Comparison of ENCODE assay signal across 8 cellular contexts in the genomic region with DNA sequence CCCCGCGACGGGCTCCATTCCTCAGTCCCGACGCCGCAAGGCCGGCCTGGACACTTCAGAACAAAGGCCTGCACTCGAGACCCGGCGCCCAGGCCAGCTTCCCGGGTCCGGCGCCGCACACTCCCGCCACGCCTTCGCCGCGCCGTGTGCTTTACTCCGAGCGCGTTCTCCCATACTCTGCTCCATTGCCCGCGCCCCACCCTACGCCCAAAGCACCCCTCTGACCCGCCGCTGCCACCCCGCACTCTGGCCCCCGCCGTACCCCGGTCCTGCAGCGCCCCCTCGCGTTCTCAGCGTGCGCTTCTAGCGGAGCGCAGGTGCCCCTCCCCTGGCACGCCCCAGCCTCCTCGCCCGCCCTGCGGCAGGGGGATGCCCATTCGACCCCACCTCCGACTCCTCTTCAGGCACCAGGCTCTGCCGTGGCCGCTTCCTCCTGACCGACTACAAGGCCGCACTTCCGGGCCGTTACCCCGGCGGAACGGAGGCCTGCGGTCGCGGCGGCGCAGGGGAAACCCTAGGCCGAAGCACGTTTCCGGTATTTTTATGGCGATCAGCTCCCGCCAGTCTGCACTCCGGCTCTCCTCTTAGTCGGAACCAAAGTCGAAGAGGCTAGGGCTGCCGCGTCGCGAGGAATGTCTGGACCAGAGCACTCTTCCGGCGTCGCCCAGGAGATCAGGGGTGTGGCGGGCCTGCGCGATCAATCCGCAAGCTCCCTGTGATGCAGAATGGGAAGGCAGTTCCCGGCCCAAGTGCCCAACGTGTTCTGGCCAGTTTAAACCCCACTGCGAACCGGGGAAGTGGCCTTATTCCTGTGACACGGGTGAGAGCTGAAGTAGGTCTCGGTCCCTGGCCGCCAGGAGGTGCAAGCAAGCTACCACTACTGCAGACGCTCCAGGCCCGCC. TPM values are rescaled to one million over a fixed set of nuclear protein-coding genes. Genes with fewer than 3 reads are reported as not detected.
DNase-seq lines count a peak whose midpoint lies in the region; ATAC-seq and TF ChIP-seq lines count a peak whose summit lies in the region.

A gene (minus strand): TSS at position 456 of the 902 bp plus-strand sequence. CDS start 2,137 bp downstream, outside the sequence.

- CTCF ChIA-PET in Calu3 (lab: Charles Lee), result interaction anchor here (0.8 to 3.5 kb wide), 14 partner anchors 10 to 669 kb away, joined by 3 to 28 read pairs (median 6); a partner anchor contains a TSS
- CTCF ChIA-PET in activated CD8-positive, alpha-beta memory T cell treated with anti-CD3 and anti-CD28 coated beads, Interleukin-2, amount 10 ng/mL, durations not matched to agents 7 days and 5 days (lab: Charles Lee), result interaction anchor here (0.7 to 7.7 kb wide), 39 partner anchors 9 to 838 kb away, joined by 3 to 153 read pairs (median 6); a partner anchor contains a TSS

- 0 to 1% methylated on average over 47 to 87 of the region's 87 CpGs for WGBS in endodermal cell (ENCODE audit: insufficient coverage in 1 of 2, insufficient read length in 1 of 2), 2 experiments

- H3K27me3 ChIP-seq in endodermal cell (ENCODE audit: control insufficient read depth, insufficient read depth, low read length, poor library complexity, severe bottlenecking), result no peaks in the 10 kb centered on the region

- TF ChIP-seq CTCF in Calu3 (IDR thresholded peaks at IDR 0.05; ENCODE audit: unreplicated experiment) (peak; percentile 75), endodermal cell (conservative IDR thresholded peaks at IDR 0.05) (peak; percentile 67)

- intact Hi-C loops in Calu3 (cut with micrococcal nuclease; ENCODE audit: unreplicated experiment), result no loop called here

- DNase-seq in Calu3 (peak; percentile 94), HUDEP-2 (lab: John Stamatoyannopoulos, UW; ENCODE audit: unreplicated experiment in 76 of 76) (peak; percentile 80 to 99 (median 95)), NOMO-1 treated with dmso at 0.1 percent for 144 hours (lab: John Stamatoyannopoulos, UW; ENCODE audit: unreplicated experiment) (peak; percentile 98), endodermal cell (peak; percentile 97), mesenteric fat pad (ENCODE audit: low spot score) (peak; percentile 97)
- DNase-seq in activated CD8-positive, alpha-beta memory T cell treated with anti-CD3 and anti-CD28 coated beads, Interleukin-2, amount 10 ng/mL, durations not matched to agents 7 days and 5 days, result peak; percentile 94
- peak; percentile 86 for DNase-seq in stimulated activated CD8-positive, alpha-beta memory T cell treated with anti-CD3 and anti-CD28 coated beads, Interleukin-15, amount 100 ng/mL, for 24 hours (ENCODE audit: low read depth)

- H3K4me3 Mint-ChIP-seq in Calu3 (ENCODE audit: low read depth, unreplicated experiment), result peak within 1 kb of the TSS; percentile 88
- H3K4me3 Mint-ChIP-seq in activated CD8-positive, alpha-beta memory T cell treated with anti-CD3 and anti-CD28 coated beads, Interleukin-2, amount 10 ng/mL, durations not matched to agents 7 days and 5 days, result peak within 1 kb of the TSS; percentile 96
- H3K4me3 Mint-ChIP-seq in endodermal cell, result peak within 1 kb of the TSS; percentile 96

- peaks cover 9% of the 10 kb centered on the region for H3K36me3 ChIP-seq in endodermal cell (ENCODE audit: control insufficient read depth, insufficient read depth, low read length)

- H3K4me1 ChIP-seq in endodermal cell (ENCODE audit: control insufficient read depth, insufficient read depth, low read length), result peaks cover 4% of the 10 kb centered on the region

- no peaks in the 10 kb centered on the region for H3K9me3 ChIP-seq in endodermal cell (ENCODE audit: control insufficient read depth, low read length)

- peak within 1 kb of the TSS; percentile 95 for H3K9ac ChIP-seq in endodermal cell (ENCODE audit: extremely low read depth, low read length, poor library complexity, severe bottlenecking)

- H3K36me3 Mint-ChIP-seq in Calu3 (ENCODE audit: insufficient read depth, unreplicated experiment) (peaks cover 59% of the 10 kb centered on the region), endodermal cell (ENCODE audit: low read depth) (peaks cover 15% of the 10 kb centered on the region)
- peaks cover 9% of the 10 kb centered on the region for H3K36me3 Mint-ChIP-seq in activated CD8-positive, alpha-beta memory T cell treated with anti-CD3 and anti-CD28 coated beads, Interleukin-2, amount 10 ng/mL, durations not matched to agents 7 days and 5 days

- H3K27me3 Mint-ChIP-seq in Calu3 (ENCODE audit: unreplicated experiment), result no peaks in the 10 kb centered on the region
- no peaks in the 10 kb centered on the region for H3K27me3 Mint-ChIP-seq in activated CD8-positive, alpha-beta memory T cell treated with anti-CD3 and anti-CD28 coated beads, Interleukin-2, amount 10 ng/mL, durations not matched to agents 7 days and 5 days
- H3K27me3 Mint-ChIP-seq in endodermal cell (ENCODE audit: insufficient read depth), result no peaks in the 10 kb centered on the region

- peak within 1 kb of the TSS; percentile 91 for H3K4me3 ChIP-seq in endodermal cell (ENCODE audit: low read length)

- H3K9me3 Mint-ChIP-seq in Calu3 (ENCODE audit: low read depth, unreplicated experiment) (no peaks in the 10 kb centered on the region), endodermal cell (no peaks in the 10 kb centered on the region)
- H3K9me3 Mint-ChIP-seq in activated CD8-positive, alpha-beta memory T cell treated with anti-CD3 and anti-CD28 coated beads, Interleukin-2, amount 10 ng/mL, durations not matched to agents 7 days and 5 days (ENCODE audit: low read depth), result no peaks in the 10 kb centered on the region

- peak; percentile 80 for ATAC-seq in GM21381 (IDR thresholded peaks at IDR 0.05; ENCODE audit: unreplicated experiment)
- peak; percentile 84 for ATAC-seq in activated CD8-positive, alpha-beta memory T cell treated with anti-CD3 and anti-CD28 coated beads, Interleukin-2, amount 10 ng/mL, durations not matched to agents 7 days and 5 days

- H3K4me1 Mint-ChIP-seq in Calu3 (ENCODE audit: low read depth, unreplicated experiment) (peaks cover 34% of the 10 kb centered on the region), endodermal cell (peaks cover 23% of the 10 kb centered on the region)
- peaks cover 50% of the 10 kb centered on the region for H3K4me1 Mint-ChIP-seq in activated CD8-positive, alpha-beta memory T cell treated with anti-CD3 and anti-CD28 coated beads, Interleukin-2, amount 10 ng/mL, durations not matched to agents 7 days and 5 days

- peak within 1 kb of the TSS; percentile 98 for H3K27ac ChIP-seq in endodermal cell (ENCODE audit: low read depth, low read length)

- TSS peak; percentile 23 for BruUV-seq in Calu3 (replicated peaks; lab: Mats Ljungman, UMichigan)

- H3K27ac Mint-ChIP-seq in Calu3 (ENCODE audit: unreplicated experiment) (peak within 1 kb of the TSS; percentile 75), endodermal cell (peak within 1 kb of the TSS; percentile 99)
- peak within 1 kb of the TSS; percentile 92 for H3K27ac Mint-ChIP-seq in activated CD8-positive, alpha-beta memory T cell treated with anti-CD3 and anti-CD28 coated beads, Interleukin-2, amount 10 ng/mL, durations not matched to agents 7 days and 5 days

RNA-seq across cellular contexts. Expression of the gene that starts here (rescaled TPM):
- total RNA-seq in Calu3 (2022) (17.7 and 19.6 TPM in 2 replicates), endodermal cell (10 to 100 TPM; 19.0 to 19.4 TPM), mesenteric fat pad (11.8 TPM)
- total RNA-seq in activated CD8-positive, alpha-beta memory T cell treated with anti-CD3 and anti-CD28 coated beads, Interleukin-2, amount 10 ng/mL, durations not matched to agents 7 days and 5 days, result 10 to 100 TPM; 15.1 to 16.9 TPM
- polyA plus RNA-seq in endodermal cell (2013, experiment 1 of 2), result 19.3 TPM
- polyA plus RNA-seq in endodermal cell (2013, experiment 2 of 2), result 18.3 TPM

Comparison
In these comparisons a context has a peak if more than half of its experiments do, and no peak if none do; other contexts are left out.
1. Peak in every context shown above with its lines: DNase-seq, ATAC-seq, H3K4me3 ChIP-seq and H3K27ac ChIP-seq.